21 cellular contexts compared by ENCODE assay signal in genomic region chr3:168087539-168087938, GRCh38. TPM values are rescaled to one million over a fixed set of nuclear protein-coding genes. Genes with fewer than 3 reads are reported as not detected.
DNase-seq lines count a peak whose midpoint lies in the region; TF ChIP-seq lines count a peak whose summit lies in the region.
"Had no signal": no experiment of that assay in that cellular context is flagged by ENCODE, and none has a peak within 500 bp of the region (broad histone marks: within the 10 kb centered on the region; RNA-seq: fewer than 3 reads in every experiment).

No MANE protein-coding gene starts in this region.

- POLR2A ChIA-PET in HEK293 (lab: Yijun Ruan, JAX) (no interaction called here), OCI-LY7 (lab: Charles Lee) (interaction anchor here (0.7 to 2.5 kb wide), 13 partner anchors 9 to 1914 kb away, joined by 3 to 12 read pairs (median 4); partner anchors contain the start of gene GOLIM4)

- H3K9me2 ChIP-seq in OCI-LY7 (ENCODE audit: insufficient read depth, low read length): no peaks in the 10 kb centered on the region

- no peak overlapping the region for H3K4me3 Mint-ChIP-seq in mesothelial cell of epicardium
- H3K4me3 Mint-ChIP-seq: B cell; CD4-positive, CD25-positive, alpha-beta regulatory T cell; H9 had no signal

- H3K4me1 ChIP-seq in HEK293 (ENCODE audit: control insufficient read depth, insufficient read depth, low read length) (peaks cover 13% of the 10 kb centered on the region), KMS-11 (ENCODE audit: low read depth, poor library complexity, severe bottlenecking) (peaks cover 78% of the 10 kb centered on the region), OCI-LY7 (ENCODE audit: insufficient read depth, low read length, poor library complexity, severe bottlenecking) (peaks cover 88% of the 10 kb centered on the region), SJCRH30 (no peaks in the 10 kb centered on the region)

- H4K20me1 ChIP-seq in KMS-11 (ENCODE audit: insufficient read depth): peaks cover under 1% of the 10 kb centered on the region
- peaks cover 7% of the 10 kb centered on the region; the same call in 1 of the 2 replicates for H4K20me1 ChIP-seq in OCI-LY7 (ENCODE audit: insufficient read depth, low read length)

- H3K79me2 ChIP-seq in KMS-11 (ENCODE audit: insufficient read depth, low read depth) (peaks cover 94% of the 10 kb centered on the region), OCI-LY7 (ENCODE audit: insufficient read depth, low read depth, low read length) (peaks cover 100% of the 10 kb centered on the region)

- no peak overlapping the region for H2AFZ ChIP-seq in KMS-11 (ENCODE audit: low read depth)
- no peak overlapping the region; the same call in 1 of the 2 replicates for H2AFZ ChIP-seq in OCI-LY7 (ENCODE audit: low read length)

- CTCF ChIA-PET in HEK293 (lab: Yijun Ruan, JAX): interaction anchor here (0.7 to 0.9 kb wide), 3 partner anchors 29 to 132 kb away, joined by 3 to 4 read pairs (median 3); no protein-coding TSS in a partner anchor
- CTCF ChIA-PET in OCI-LY7 (lab: Charles Lee; ENCODE audit: unreplicated experiment): no interaction called here

- H3K9ac ChIP-seq in KMS-11: no peak overlapping the region

- H3K4me3 ChIP-seq in HEK293 (ENCODE audit: low read depth, low read length) (no peak overlapping the region), KMS-11 (IDR thresholded peaks at IDR 0.05; ENCODE audit: insufficient read depth, low read depth, low read length) (peak overlapping the region; percentile 66), OCI-LY7 (ENCODE audit: low read depth, low read length, poor library complexity, severe bottlenecking) (peak overlapping the region; percentile 40), SJCRH30 (no peak overlapping the region)

- H3K27ac ChIP-seq in HEK293 (ENCODE audit: extremely low read depth, low read depth, low read length): no peak overlapping the region
- peak overlapping the region; percentile 51; the same call in 1 of the 2 replicates for H3K27ac ChIP-seq in KMS-11
- H3K27ac ChIP-seq in OCI-LY7 (ENCODE audit: low read depth, low read length, poor library complexity, severe bottlenecking): peak overlapping the region; percentile 79
- no peak overlapping the region for H3K27ac ChIP-seq in SJCRH30
- H3K27ac ChIP-seq: HL-60 had no signal

- intact Hi-C loops in OCI-LY7 (cut with micrococcal nuclease; ENCODE audit: unreplicated experiment): no loop called here

- H3K36me3 Mint-ChIP-seq in mesothelial cell of epicardium: peaks cover 9% of the 10 kb centered on the region
- H3K36me3 Mint-ChIP-seq: CD4-positive, CD25-positive, alpha-beta regulatory T cell had no signal

- H3K36me3 ChIP-seq in HEK293 (ENCODE audit: control insufficient read depth in 2 of 2, insufficient read depth in 1 of 2, low read length in 2 of 2) (no peaks in the 10 kb centered on the region), KMS-11 (ENCODE audit: insufficient read depth) (no peaks in the 10 kb centered on the region), OCI-LY7 (ENCODE audit: insufficient read depth, low read length) (no peaks in the 10 kb centered on the region), SJCRH30 (no peaks in the 10 kb centered on the region)

- peak overlapping the region; percentile 52 for H3K27ac Mint-ChIP-seq in mesothelial cell of epicardium
- H3K27ac Mint-ChIP-seq: B cell; CD4-positive, CD25-positive, alpha-beta regulatory T cell; H9 had no signal

- peaks cover 12% of the 10 kb centered on the region for H3K9me3 Mint-ChIP-seq in mesothelial cell of epicardium
- H3K9me3 Mint-ChIP-seq: H9 had no signal

- no peaks in the 10 kb centered on the region for H3K27me3 Mint-ChIP-seq in mesothelial cell of epicardium (ENCODE audit: low read depth)
- H3K27me3 Mint-ChIP-seq: B cell had no signal

- peaks cover 72% of the 10 kb centered on the region for H3K4me1 Mint-ChIP-seq in mesothelial cell of epicardium
- H3K4me1 Mint-ChIP-seq: CD4-positive, CD25-positive, alpha-beta regulatory T cell had no signal

- BruUV-seq in OCI-LY7 (replicated peaks; lab: Mats Ljungman, UMichigan): no TSS peak

- no peak for TF ChIP-seq CTCF in HEK293 (tag by site-specific recombination; IDR thresholded peaks at IDR 0.05)
- TF ChIP-seq CTCF in KMS-11 (conservative IDR thresholded peaks at IDR 0.05; ENCODE audit: low read depth, low read length): no peak
- TF ChIP-seq CTCF in OCI-LY7 (conservative IDR thresholded peaks at IDR 0.05; ENCODE audit: low read length): no peak
- TF ChIP-seq CTCF in mesothelial cell of epicardium (IDR thresholded peaks at IDR 0.05; ENCODE audit: unreplicated experiment): no peak

- H3K4me2 ChIP-seq in KMS-11 (peak overlapping the region; percentile 52), OCI-LY7 (ENCODE audit: low read length) (peak overlapping the region; percentile 81)

- H3K9me3 ChIP-seq in HEK293 (ENCODE audit: control insufficient read depth, insufficient read depth, low read depth, low read length): no peaks in the 10 kb centered on the region
- H3K9me3 ChIP-seq in OCI-LY7 (ENCODE audit: low read length): no peaks in the 10 kb centered on the region
- H3K9me3 ChIP-seq in SJCRH30 (replicated peaks): no peaks in the 10 kb centered on the region

- DNase-seq in OCI-LY7 (ENCODE audit: low spot score) (no peak), mesothelial cell of epicardium (ENCODE audit: low spot score in 2 of 2, unreplicated experiment in 2 of 2) (no peak), NCI-H345 (lab: John Stamatoyannopoulos, UW) (no peak), SJCRH30 (no peak)
- DNase-seq in central memory CD4-positive, alpha-beta T cell: no peak
- DNase-seq: CD4-positive, CD25-positive, alpha-beta regulatory T cell; COR-L47; DMS153; GDM1; H9; Kasumi-1; NCI-H1105; NCI-H1694; NCI-H2081 treated with DMSO at 0.1 percent for 48 hours; NCI-H2227 treated with DMSO at 0.1 percent for 48 hours; NCI-H524 treated with DMSO at 0.1 percent for 48 hours; SHP77 had no signal

- H3K27me3 ChIP-seq in KMS-11 (ENCODE audit: insufficient read depth, low read depth) (no peaks in the 10 kb centered on the region), SJCRH30 (no peaks in the 10 kb centered on the region)

TF ChIP-seq in HEK293, 187 proteins besides CTCF, POLR2A, EP300 and RAD21 (continues in another document):
- TF ChIP-seq HIC1 (tag by site-specific recombination; IDR thresholded peaks at IDR 0.05) (0 out of 2 replicates have a peak, but pooled peaks have one; percentile 23), ZEB2 (tag by site-specific recombination; IDR thresholded peaks at IDR 0.05) (0 out of 2 replicates have a peak, but pooled peaks have one; percentile 30), ATF2 (tag by site-specific recombination; IDR thresholded peaks at IDR 0.05; ENCODE audit: low read depth) (peak; percentile 47; the same call in 1 of the 2 replicates), ZBTB1 (tag by site-specific recombination; IDR thresholded peaks at IDR 0.05) (no peak)

RNA-seq across cellular contexts. Expression of gene GOLIM4, which starts 8.2 kb away (rescaled TPM):
- total RNA-seq in OCI-LY7 (2014; rRNA removed; shearing (Covaris generic)): 31.2 and 42.6 TPM in 2 replicates
- total RNA-seq in OCI-LY7 (2022) (42.8 and 46.6 TPM in 2 replicates), mesothelial cell of epicardium (88.0 to 93.7 TPM (median 90.7 TPM) in 3 replicates)
- 34.4 and 40.4 TPM in 2 replicates for total RNA-seq in SJCRH30 (2014; rRNA removed; shearing (Covaris generic))

Comparison
In these comparisons a context has a peak if more than half of its experiments do, and no peak if none do; other contexts are left out.
1. H3K27ac ChIP-seq: peak in KMS-11 (single experiment) and OCI-LY7 (single experiment); none in HEK293 (single experiment) and SJCRH30 (single experiment).
2. H3K4me3 ChIP-seq: peak in KMS-11 (single experiment) and OCI-LY7 (single experiment); none in HEK293 (single experiment) and SJCRH30 (single experiment).